ENCODE assay signal across 8 cellular contexts in genomic region chr12:4271433-4272013, GRCh38. TPM values are rescaled to one million over a fixed set of nuclear protein-coding genes. Genes with fewer than 3 reads are reported as not detected.
DNase-seq lines count a peak whose midpoint lies in the region; ATAC-seq, FAIRE-seq and TF ChIP-seq lines count a peak whose summit lies in the region.

No MANE protein-coding gene starts in this region.

- peaks cover 9% of the 10 kb centered on the region; the same call in 1 of the 2 replicates for H4K20me1 ChIP-seq in MM.1S (ENCODE audit: insufficient read depth, low read length)

- H3K27me3 Mint-ChIP-seq in Calu3 (ENCODE audit: unreplicated experiment): peaks cover 97% of the 10 kb centered on the region

- peak overlapping the region; percentile 99 for H3K4me2 ChIP-seq in MM.1S (ENCODE audit: low read depth, low read length)

- peaks cover 37% of the 10 kb centered on the region for H3K79me2 ChIP-seq in MM.1S (ENCODE audit: low read length)

- peaks cover 50% of the 10 kb centered on the region for H3F3A ChIP-seq in MM.1S (ENCODE audit: insufficient read depth, low read length)

- peak; percentile 17 for ATAC-seq in GM21390 (IDR thresholded peaks at IDR 0.05; ENCODE audit: unreplicated experiment)
- ATAC-seq in GM19467 (IDR thresholded peaks at IDR 0.05; ENCODE audit: unreplicated experiment): no peak

- peak overlapping the region; percentile 12 for H3K4me3 Mint-ChIP-seq in Calu3 (ENCODE audit: low read depth, unreplicated experiment)

- FAIRE-seq in bronchial epithelial cell (lab: Jason Lieb, UNC): no peak
- FAIRE-seq in urothelium cell line (lab: Jason Lieb, UNC): no peak

- H3K9me3 Mint-ChIP-seq in Calu3 (ENCODE audit: low read depth, unreplicated experiment): no peaks in the 10 kb centered on the region

- TF ChIP-seq CTCF in Calu3 (IDR thresholded peaks at IDR 0.05; ENCODE audit: unreplicated experiment) (no peak), MM.1S (IDR thresholded peaks at IDR 0.05; ENCODE audit: low read length) (no peak), bronchial epithelial cell (IDR thresholded peaks at IDR 0.05; ENCODE audit: insufficient read depth, low read length, severe bottlenecking) (no peak)

- H3K9ac ChIP-seq in MM.1S (ENCODE audit: low read length): peak overlapping the region; percentile 89

- no peaks in the 10 kb centered on the region for H3K9me2 ChIP-seq in MM.1S (replicated peaks; ENCODE audit: insufficient read depth, low read length)

- DNase-seq in Calu3 (no peak), MM.1S (peak; percentile 59), bronchial epithelial cell (ENCODE audit: low read depth) (peak; percentile 34), urothelium cell line (ENCODE audit: low spot score) (peak; percentile 50), NOMO-1 (lab: John Stamatoyannopoulos, UW; ENCODE audit: unreplicated experiment in 2 of 2) (no peak)

- H3K4me1 Mint-ChIP-seq in Calu3 (ENCODE audit: low read depth, unreplicated experiment): peaks cover 27% of the 10 kb centered on the region

- CTCF ChIA-PET in Calu3 (lab: Charles Lee): interaction anchor here (0.7 kb wide), 1 partner anchor 9 kb away, joined by 6 read pairs; no protein-coding TSS in a partner anchor

- no peaks in the 10 kb centered on the region for H3K9me3 ChIP-seq in MM.1S (replicated peaks; ENCODE audit: insufficient read depth, low read length)
- no peaks in the 10 kb centered on the region for H3K9me3 ChIP-seq in muscle layer of duodenum (ENCODE audit: control insufficient read depth in 1 of 2, low read length in 2 of 2)

- intact Hi-C loops in Calu3 (cut with micrococcal nuclease; ENCODE audit: unreplicated experiment): loop anchor here (10.0 kb wide), 1 partner anchor 127 kb away; no protein-coding TSS in a partner anchor

- peaks cover 14% of the 10 kb centered on the region for H3K36me3 Mint-ChIP-seq in Calu3 (ENCODE audit: insufficient read depth, unreplicated experiment)

- H2AFZ ChIP-seq in MM.1S (ENCODE audit: low read length): peak overlapping the region; percentile 61; the same call in 1 of the 2 replicates

- H3K4me1 ChIP-seq in MM.1S (ENCODE audit: low read length) (peaks cover 15% of the 10 kb centered on the region), muscle layer of duodenum (ENCODE audit: control insufficient read depth in 1 of 2, insufficient read depth in 2 of 2, low read length in 2 of 2) (peaks cover 12 to 16% of the 10 kb centered on the region in 2 donors)

- H3K36me3 ChIP-seq in MM.1S (replicated peaks; ENCODE audit: insufficient read depth, low read length) (peaks cover 8% of the 10 kb centered on the region; the same call in 1 of the 2 replicates), bronchial epithelial cell (ENCODE audit: control insufficient read depth, insufficient read depth, low read length) (peaks cover 4% of the 10 kb centered on the region), muscle layer of duodenum (ENCODE audit: control insufficient read depth in 1 of 2, insufficient read depth in 2 of 2, low read length in 2 of 2) (peaks cover 0 to 4% of the 10 kb centered on the region in 2 donors)

- peaks cover 25% of the 10 kb centered on the region for H3K27me3 ChIP-seq in MM.1S (replicated peaks; ENCODE audit: insufficient read depth, low read length)
- peaks cover 25% of the 10 kb centered on the region for H3K27me3 ChIP-seq in bronchial epithelial cell (ENCODE audit: control insufficient read depth, insufficient read depth, low read length)
- H3K27me3 ChIP-seq in muscle layer of duodenum (ENCODE audit: low read depth, low read length): no peaks in the 10 kb centered on the region

- H3K27ac Mint-ChIP-seq in Calu3 (ENCODE audit: unreplicated experiment): no peak overlapping the region

- H3K4me3 ChIP-seq in MM.1S (ENCODE audit: low read length) (peak overlapping the region; percentile 70), bronchial epithelial cell (ENCODE audit: low read depth, low read length) (peak overlapping the region; percentile 41), muscle layer of duodenum (ENCODE audit: low read depth in 1 of 2, low read length in 2 of 2) (peak overlapping the region; percentile 79 to 99)

- H3K27ac ChIP-seq in MM.1S (ENCODE audit: low read length) (peak overlapping the region; percentile 98), muscle layer of duodenum (ENCODE audit: low read length) (peak overlapping the region; percentile 94)

- no TSS peak for BruUV-seq in Calu3 (replicated peaks; lab: Mats Ljungman, UMichigan)

RNA-seq across cellular contexts. Expression of gene CCND2, which starts 2.0 kb away (rescaled TPM):
- 0.07 and 0.17 TPM in 2 replicates for total RNA-seq in Calu3 (2022)
- total RNA-seq in bronchial epithelial cell: 115 and 123 TPM in 2 replicates

RNA-seq across cellular contexts. Expression of gene TIGAR, which starts 49.5 kb away (rescaled TPM):
- total RNA-seq in Calu3 (2022) (15.9 and 17.3 TPM in 2 replicates), bronchial epithelial cell (10.0 and 11.8 TPM in 2 replicates)

Comparison
In these comparisons a context has a peak if more than half of its experiments do, and no peak if none do; other contexts are left out.
1. DNase-seq: peak in MM.1S (single experiment), bronchial epithelial cell (single experiment) and urothelium cell line (single experiment); none in Calu3 (single experiment) and NOMO-1 (0 of 2).
2. RNA of gene CCND2, which starts 2.0 kb away (total RNA-seq): 115 to 123 TPM in bronchial epithelial cell; 0.07 to 0.17 TPM in Calu3; every median in the first group is over 10 times any median in the second.
3. Peak in every context shown above with its lines, with median percentiles within 50 percentile points of each other: H3K4me3 ChIP-seq.